Comparison of ENCODE assay signal across 21 cellular contexts in genomic region chr6:88562737-88563625, GRCh38.
"Had no signal": no experiment of that assay in that cellular context is flagged by ENCODE, and none has a peak within 500 bp of the region (broad histone marks: within the 10 kb centered on the region; RNA-seq: fewer than 3 reads in every experiment).

No MANE protein-coding gene starts in this region.

- DNase-seq: cortex of kidney; effector memory CD8-positive, alpha-beta T cell; foreskin fibroblast; heart left ventricle; kidney; natural killer cell; stimulated activated CD4-positive, alpha-beta T cell treated with anti-CD3 and anti-CD28 coated beads, Interleukin-12 subunit alpha, Interleukin-12 subunit beta, amount 100 ng/mL, for 4 hours; stimulated activated CD4-positive, alpha-beta T cell treated with anti-CD3 and anti-CD28 coated beads, Interleukin-2, amount 100 ng/mL, for 24 hours; stimulated activated CD4-positive, alpha-beta T cell treated with anti-CD3 and anti-CD28 coated beads, Interleukin-4, amount 100 ng/mL, for 24 hours; stimulated activated naive CD4-positive, alpha-beta T cell treated with Interleukin-2 at 50 U/mL for 16 hours; testis; tibial artery had no signal

- H3K4me3 ChIP-seq: gastroesophageal sphincter, heart left ventricle, hepatocyte, lung, right atrium auricular region, smooth muscle cell, testis, tibial artery had no signal

- H3K9ac ChIP-seq: parathyroid adenoma had no signal

- H3K27ac ChIP-seq: neutrophil, parathyroid adenoma, right atrium auricular region, testis had no signal

- ATAC-seq: effector memory CD8-positive, alpha-beta T cell; gastroesophageal sphincter; heart left ventricle; left lobe of liver; natural killer cell; stimulated activated effector memory CD8-positive, alpha-beta T cell treated with anti-CD3 and anti-CD28 coated beads, Interleukin-12 subunit alpha, Interleukin-12 subunit beta, amount 100 ng/mL, for 72 hours had no signal

- H3K4me1 ChIP-seq: parathyroid adenoma, right atrium auricular region had no signal

- H3K4me2 ChIP-seq: hepatocyte, smooth muscle cell had no signal

- H3K27me3 ChIP-seq: gastroesophageal sphincter, heart left ventricle, hepatocyte, neutrophil, right atrium auricular region, testis, tibial artery had no signal

- H3K36me3 ChIP-seq: gastroesophageal sphincter, heart left ventricle, neutrophil, right atrium auricular region, tibial artery had no signal

- H3K9me3 ChIP-seq: gastroesophageal sphincter, heart left ventricle, neutrophil, right atrium auricular region, testis, tibial artery had no signal
